13 cellular contexts compared by ENCODE assay signal in genomic region chr12:108047130-108047550, GRCh38.
DNase-seq lines count a peak whose midpoint lies in the region; ATAC-seq, FAIRE-seq and TF ChIP-seq lines count a peak whose summit lies in the region.
"Had no signal": no experiment of that assay in that cellular context is flagged by ENCODE, and none has a peak within 500 bp of the region (broad histone marks: within the 10 kb centered on the region; RNA-seq: fewer than 3 reads in every experiment).

No MANE protein-coding gene starts in this region.

- DNase-seq in A549 (ENCODE audit: low read depth in 1 of 2, low spot score in 1 of 2) (no peak), GM23248 (peak; percentile 24), ascending aorta (ENCODE audit: low spot score in 2 of 2) (no peak), spleen (no peak)
- DNase-seq: kidney glomerular epithelial cell; NCI-H2227 treated with DMSO at 0.1 percent for 48 hours; SHP77; stimulated activated CD4-positive, alpha-beta T cell treated with anti-CD3 and anti-CD28 coated beads, Interleukin-4, amount 100 ng/mL, for 1 hour had no signal

- no peak for FAIRE-seq in A549 (lab: Jason Lieb, UNC)

- POLR2A ChIA-PET in A549 (lab: Yijun Ruan, JAX) = no interaction called here

- H3K9me3 ChIP-seq in A549 (no peaks in the 10 kb centered on the region), GM23248 (ENCODE audit: low read depth) (no peaks in the 10 kb centered on the region), ascending aorta (no peaks in the 10 kb centered on the region), muscle layer of colon (ENCODE audit: low read length) (no peaks in the 10 kb centered on the region), spleen (no peaks in the 10 kb centered on the region)

- H3K4me1 ChIP-seq in A549 (no peaks in the 10 kb centered on the region), GM23248 (ENCODE audit: insufficient read depth) (no peaks in the 10 kb centered on the region), ascending aorta (peaks cover 0 to 5% of the 10 kb centered on the region in 2 donors), muscle layer of colon (ENCODE audit: insufficient read depth, low read length) (peaks cover 15% of the 10 kb centered on the region), spleen (peaks cover 0 to 17% (median 11%) of the 10 kb centered on the region in 6 donors)

- H3K79me2 ChIP-seq in GM23248 (ENCODE audit: insufficient read depth) = no peaks in the 10 kb centered on the region

- H3K9me2 ChIP-seq in GM23248 (ENCODE audit: insufficient read depth) = no peaks in the 10 kb centered on the region

- in situ Hi-C loops in GM23248 (cut with MboI) = no loop called here

- ATAC-seq in A549 = no peak
- ATAC-seq in HG03097 (IDR thresholded peaks at IDR 0.05; ENCODE audit: low FRiP score, unreplicated experiment) = no peak
- no peak for ATAC-seq in HG02840 (IDR thresholded peaks at IDR 0.05; ENCODE audit: low FRiP score, unreplicated experiment)
- ATAC-seq in HG03571 (IDR thresholded peaks at IDR 0.05; ENCODE audit: unreplicated experiment) = no peak
- ATAC-seq: activated CD4-positive, CD25-positive, alpha-beta regulatory T cell treated with anti-CD3 and anti-CD28 coated beads, Interleukin-2, amount 50 U/mL, for 24 hours had no signal

- H4K20me1 ChIP-seq in GM23248 (ENCODE audit: insufficient read depth) = no peaks in the 10 kb centered on the region

- H3F3A ChIP-seq in GM23248 (ENCODE audit: insufficient read depth) = no peaks in the 10 kb centered on the region

- TF ChIP-seq CTCF in A549 (IDR thresholded peaks at IDR 0.05) = no peak
- TF ChIP-seq CTCF in ascending aorta (IDR thresholded peaks at IDR 0.05) = no peak
- no peak for TF ChIP-seq CTCF in spleen (IDR thresholded peaks at IDR 0.05 in 8 of 11, conservative IDR thresholded peaks at IDR 0.05 in 3 of 11)

- no peak overlapping the region for H3K4me3 ChIP-seq in A549
- peak overlapping the region; percentile 19; the same call in 1 of the 2 replicates for H3K4me3 ChIP-seq in GM23248
- peak overlapping the region in 1 of 2 donors; percentile 49 for H3K4me3 ChIP-seq in ascending aorta
- peak overlapping the region; percentile 24 to 45 for H3K4me3 ChIP-seq in muscle layer of colon (ENCODE audit: low read depth in 1 of 2, low read length in 2 of 2)
- peak overlapping the region in 2 of 8 donors; percentile 8 to 9 for H3K4me3 ChIP-seq in spleen

- H3K4me2 ChIP-seq in A549 (0 out of 3 replicates have a peak overlapping the region, but pooled peaks have one; percentile 14), GM23248 (ENCODE audit: unreplicated experiment) (peak overlapping the region; percentile 1)

- H3K36me3 ChIP-seq in GM23248 (ENCODE audit: low read depth) (no peaks in the 10 kb centered on the region), ascending aorta (no peaks in the 10 kb centered on the region), muscle layer of colon (ENCODE audit: insufficient read depth, low read length) (no peaks in the 10 kb centered on the region), spleen (no peaks in the 10 kb centered on the region)

- H3K27ac ChIP-seq in A549 = no peak overlapping the region
- no peak overlapping the region for H3K27ac ChIP-seq in GM23248
- peak overlapping the region; percentile 50 to 62 for H3K27ac ChIP-seq in ascending aorta
- H3K27ac ChIP-seq in muscle layer of colon (ENCODE audit: low read depth, low read length) = peak overlapping the region; percentile 54
- H3K27ac ChIP-seq in spleen = peak overlapping the region in 4 of 8 donors; percentile 18 to 61 (median 32)

- H3K27me3 ChIP-seq in GM23248 (replicated peaks; ENCODE audit: insufficient read depth) = no peaks in the 10 kb centered on the region
- H3K27me3 ChIP-seq in ascending aorta = no peaks in the 10 kb centered on the region
- H3K27me3 ChIP-seq in muscle layer of colon (ENCODE audit: control insufficient read depth in 1 of 2, insufficient read depth in 2 of 2, low read length in 2 of 2) = no peaks in the 10 kb centered on the region
- H3K27me3 ChIP-seq in spleen (replicated peaks in 1 of 7) = peaks cover 0 to 49% (median 0%) of the 10 kb centered on the region in 7 donors

- WGBS in A549 (ENCODE audit: missing lambda C conversion rate) = 1% methylated on average over 2 of the region's 2 CpGs
- 0 to 2% methylated on average over 2 of the region's 2 CpGs for WGBS in GM23248 (ENCODE audit: low coverage in 1 of 2, low lambda C conversion rate in 2 of 2, missing lambda C conversion rate in 2 of 2), 2 experiments
- WGBS in spleen, 5 donors = 1 to 7% (median 2%) methylated on average over 2 of the region's 2 CpGs

- CTCF ChIA-PET in A549 (lab: Yijun Ruan, JAX) = no interaction called here

- intact Hi-C loops in ascending aorta (cut with DNase I) (no loop called here), spleen (cut with DNase I; ENCODE audit: low total_unique reads) (no loop called here)

- TF ChIP-seq EP300 in A549 (IDR thresholded peaks at IDR 0.05) = no peak

- peak overlapping the region; percentile 40; the same call in 1 of the 2 replicates for H2AFZ ChIP-seq in GM23248

- no peak overlapping the region for H3K9ac ChIP-seq in GM23248
- H3K9ac ChIP-seq in muscle layer of colon (ENCODE audit: low read length) = no peak overlapping the region

- TF ChIP-seq RAD21 in A549 (conservative IDR thresholded peaks at IDR 0.05 in 1 of 2, IDR thresholded peaks at IDR 0.05 in 1 of 2) = no peak

- TF ChIP-seq POLR2A in A549 (IDR thresholded peaks at IDR 0.05; ENCODE audit: low read length) (no peak), spleen (IDR thresholded peaks at IDR 0.05) (no peak)

TF ChIP-seq in A549, 52 proteins besides CTCF, POLR2A, EP300 and RAD21:
- TF ChIP-seq KDM1A (IDR thresholded peaks at IDR 0.05; ENCODE audit: low read depth) = no peak
- no peak for TF ChIP-seq RNF2 (IDR thresholded peaks at IDR 0.05; ENCODE audit: borderline replicate concordance, low read depth)
- no peak for TF ChIP-seq HOXA7 (CRISPR knock-in tag; IDR thresholded peaks at IDR 0.05)
- TF ChIP-seq ZC3H11A (IDR thresholded peaks at IDR 0.05) = no peak
- no peak for TF ChIP-seq NR3C1 (IDR thresholded peaks at IDR 0.05)
- no peak for TF ChIP-seq MAX (IDR thresholded peaks at IDR 0.05)
- TF ChIP-seq GATA3 (IDR thresholded peaks at IDR 0.05; ENCODE audit: borderline replicate concordance) = no peak
- no peak for TF ChIP-seq PBX3 (IDR thresholded peaks at IDR 0.05)

Comparison
In these comparisons a context has a peak if more than half of its experiments do, and no peak if none do; other contexts are left out.
1. H3K27ac ChIP-seq: peak in ascending aorta (2 of 2) and muscle layer of colon (single experiment); none in A549 (0 of 2) and GM23248 (single experiment).